In the genomic region with DNA sequence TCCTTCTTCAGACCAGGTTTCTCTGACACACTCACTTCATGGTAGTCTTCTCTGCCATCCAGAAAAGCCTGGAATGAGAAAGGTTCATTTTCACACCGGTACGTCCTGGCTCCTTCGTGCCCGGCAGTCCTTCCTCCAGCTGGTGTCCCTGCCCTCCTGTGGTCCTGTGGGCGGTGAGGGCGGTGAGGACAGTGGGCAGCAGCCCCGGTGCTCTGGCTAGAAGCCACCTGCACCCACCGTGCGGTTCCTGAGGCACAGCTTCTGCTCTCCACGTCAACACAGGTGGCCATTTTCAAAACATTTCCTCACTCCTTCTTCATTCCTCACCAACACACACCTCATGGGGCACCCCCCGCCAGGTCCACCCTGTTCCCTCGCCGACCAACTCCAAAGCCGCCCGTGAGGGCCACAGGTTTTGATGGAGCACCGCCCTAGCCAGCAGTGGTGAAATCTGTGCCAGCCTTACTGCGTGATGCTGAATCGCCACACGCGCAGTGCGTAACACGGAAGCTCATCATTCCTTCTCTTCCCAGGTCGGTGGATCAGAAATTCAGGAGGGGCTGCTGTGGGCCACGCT, we compare ENCODE assay signal across 37 cellular contexts.
"Had no signal": no experiment of that assay in that cellular context is flagged by ENCODE, and none has a peak within 500 bp of the region (broad histone marks: within the 10 kb centered on the region; RNA-seq: fewer than 3 reads in every experiment).

No MANE protein-coding gene starts in this region.

- H3K4me3 Mint-ChIP-seq: activated CD4-positive, alpha-beta memory T cell treated with anti-CD3 and anti-CD28 coated beads, Interleukin-2, amount 10 ng/mL, durations not matched to agents 7 days and 5 days; activated CD4-positive, alpha-beta T cell treated with anti-CD3 and anti-CD28 coated beads for 36 hours; activated CD4-positive, alpha-beta T cell treated with anti-CD3 and anti-CD28 coated beads, Interleukin-2, amount 10 ng/mL, durations not matched to agents 7 days and 5 days; activated CD8-positive, alpha-beta memory T cell treated with anti-CD3 and anti-CD28 coated beads, Interleukin-2, amount 10 ng/mL, durations not matched to agents 7 days and 5 days; activated CD8-positive, alpha-beta T cell treated with anti-CD3 and anti-CD28 coated beads, Interleukin-2, amount 10 ng/mL, durations not matched to agents 7 days and 5 days; activated naive CD4-positive, alpha-beta T cell treated with anti-CD3 and anti-CD28 coated beads, Interleukin-2, amount 10 ng/mL, durations not matched to agents 7 days and 5 days; activated naive CD4-positive, alpha-beta T cell treated with anti-CD3 and anti-CD28 coated beads, Interleukin-2, amount 50 U/mL, for 24 hours; activated naive CD8-positive, alpha-beta T cell; activated naive CD8-positive, alpha-beta T cell treated with anti-CD3 and anti-CD28 coated beads, Interleukin-2, amount 10 ng/mL, durations not matched to agents 7 days and 5 days; activated naive CD8-positive, alpha-beta T cell treated with anti-CD3 and anti-CD28 coated beads, Interleukin-2, amount 50 U/mL, for 24 hours; activated T-cell treated with anti-CD3 and anti-CD28 coated beads, Interleukin-2, amount 50 U/mL, for 24 hours; brain; central memory CD8-positive, alpha-beta T cell; T-helper 1 cell treated with Interleukin-12 subunit alpha and Interleukin-12 subunit beta and Interleukin-4 antibody, amounts not matched to agents 30 μg/mL and 1 μg/mL, for 36 hours; T-helper 2 cell treated with Interferon-gamma antibody and Interleukin-4, amounts not matched to agents 5 μg/mL and 100 μg/mL, for 36 hours had no signal

- H3K36me3 Mint-ChIP-seq: activated CD8-positive, alpha-beta memory T cell treated with anti-CD3 and anti-CD28 coated beads, Interleukin-2, amount 10 ng/mL, durations not matched to agents 7 days and 5 days; activated naive CD4-positive, alpha-beta T cell treated with anti-CD3 and anti-CD28 coated beads, Interleukin-2, amount 10 ng/mL, durations not matched to agents 7 days and 5 days; activated naive CD4-positive, alpha-beta T cell treated with anti-CD3 and anti-CD28 coated beads, Interleukin-2, amount 50 U/mL, for 24 hours; activated naive CD8-positive, alpha-beta T cell; activated naive CD8-positive, alpha-beta T cell treated with anti-CD3 and anti-CD28 coated beads, Interleukin-2, amount 10 ng/mL, durations not matched to agents 7 days and 5 days; brain had no signal

- H3K27me3 Mint-ChIP-seq: activated CD4-positive, alpha-beta memory T cell treated with anti-CD3 and anti-CD28 coated beads, Interleukin-2, amount 10 ng/mL, durations not matched to agents 7 days and 5 days; activated CD4-positive, alpha-beta T cell treated with anti-CD3 and anti-CD28 coated beads, Interleukin-2, amount 10 ng/mL, durations not matched to agents 7 days and 5 days; activated CD8-positive, alpha-beta memory T cell treated with anti-CD3 and anti-CD28 coated beads, Interleukin-2, amount 10 ng/mL, durations not matched to agents 7 days and 5 days had no signal

- H3K27ac Mint-ChIP-seq: activated CD4-positive, alpha-beta memory T cell treated with anti-CD3 and anti-CD28 coated beads, Interleukin-2, amount 10 ng/mL, durations not matched to agents 7 days and 5 days; activated CD4-positive, alpha-beta T cell treated with anti-CD3 and anti-CD28 coated beads for 36 hours; activated CD4-positive, alpha-beta T cell treated with anti-CD3 and anti-CD28 coated beads, Interleukin-2, amount 10 ng/mL, durations not matched to agents 7 days and 5 days; activated CD8-positive, alpha-beta memory T cell treated with anti-CD3 and anti-CD28 coated beads, Interleukin-2, amount 10 ng/mL, durations not matched to agents 7 days and 5 days; activated CD8-positive, alpha-beta T cell treated with anti-CD3 and anti-CD28 coated beads, Interleukin-2, amount 10 ng/mL, durations not matched to agents 7 days and 5 days; activated naive CD4-positive, alpha-beta T cell treated with anti-CD3 and anti-CD28 coated beads, Interleukin-2, amount 10 ng/mL, durations not matched to agents 7 days and 5 days; activated naive CD4-positive, alpha-beta T cell treated with anti-CD3 and anti-CD28 coated beads, Interleukin-2, amount 50 U/mL, for 24 hours; activated naive CD8-positive, alpha-beta T cell; activated naive CD8-positive, alpha-beta T cell treated with anti-CD3 and anti-CD28 coated beads, Interleukin-2, amount 10 ng/mL, durations not matched to agents 7 days and 5 days; activated naive CD8-positive, alpha-beta T cell treated with anti-CD3 and anti-CD28 coated beads, Interleukin-2, amount 50 U/mL, for 24 hours; activated T-cell treated with anti-CD3 and anti-CD28 coated beads, Interleukin-2, amount 50 U/mL, for 24 hours; activated T-helper 2 cell treated with anti-CD3 and anti-CD28 coated beads, Interferon-gamma antibody, Interleukin-2, Interleukin-4, amounts not matched to agents 10 μg/mL and 5 μg/mL and 100 μg/mL, durations not matched to agents 14 hours and 24 hours and 36 hours; brain; T-helper 1 cell treated with Interleukin-12 subunit alpha and Interleukin-12 subunit beta and Interleukin-4 antibody, amounts not matched to agents 30 μg/mL and 1 μg/mL, for 36 hours; T-helper 2 cell treated with Interferon-gamma antibody and Interleukin-4, amounts not matched to agents 5 μg/mL and 100 μg/mL, for 36 hours had no signal

- DNase-seq: activated CD4-positive, alpha-beta memory T cell treated with anti-CD3 and anti-CD28 coated beads, Interleukin-2, amount 10 ng/mL, durations not matched to agents 7 days and 5 days; activated CD4-positive, alpha-beta T cell treated with anti-CD3 and anti-CD28 coated beads for 1 hour; activated CD4-positive, alpha-beta T cell treated with anti-CD3 and anti-CD28 coated beads for 36 hours; activated CD4-positive, alpha-beta T cell treated with anti-CD3 and anti-CD28 coated beads for 48 hours; activated CD4-positive, alpha-beta T cell treated with anti-CD3 and anti-CD28 coated beads, Interleukin-2, amount 10 ng/mL, durations not matched to agents 7 days and 5 days; activated CD4-positive, alpha-beta T cell treated with anti-CD3 and anti-CD28 coated beads, Interleukin-2, amount 50 U/mL, for 48 hours; activated CD4-positive, CD25-positive, alpha-beta regulatory T cell; activated CD8-positive, alpha-beta memory T cell treated with anti-CD3 and anti-CD28 coated beads for 24 hours; activated CD8-positive, alpha-beta memory T cell treated with anti-CD3 and anti-CD28 coated beads, Interleukin-2, amount 10 ng/mL, durations not matched to agents 7 days and 5 days; activated CD8-positive, alpha-beta memory T cell treated with anti-CD3 and anti-CD28 coated beads, Interleukin-2, amount 50 U/mL, for 48 hours; activated CD8-positive, alpha-beta T cell treated with anti-CD3 and anti-CD28 coated beads, Interleukin-2, amount 10 ng/mL, durations not matched to agents 7 days and 5 days; activated effector memory CD4-positive, alpha-beta T cell treated with Interleukin-2 at 50 U/mL for 16 hours; activated gamma-delta T cell; activated naive CD4-positive, alpha-beta T cell treated with anti-CD3 and anti-CD28 coated beads, Interleukin-2, amount 10 ng/mL, durations not matched to agents 7 days and 5 days; activated naive CD4-positive, alpha-beta T cell treated with Interleukin-2 at 50 U/mL for 16 hours; activated naive CD8-positive, alpha-beta T cell treated with anti-CD3 and anti-CD28 coated beads, Interleukin-2, amount 10 ng/mL, durations not matched to agents 7 days and 5 days; activated naive CD8-positive, alpha-beta T cell treated with anti-CD3 and anti-CD28 coated beads, Interleukin-2, amount 50 U/mL, for 24 hours; activated T-cell treated with anti-CD3 and anti-CD28 coated beads, Interleukin-2, amount 50 U/mL, for 24 hours; activated T-cell treated with anti-CD3 and anti-CD28 coated beads, Interleukin-2, amount 50 U/mL, for 48 hours; amygdala; anterior cingulate cortex; caudate nucleus; cerebellar nuclear complex; T-helper 1 cell; T-helper 2 cell; T-helper 9 cell had no signal

- H3K9me3 Mint-ChIP-seq: activated T-cell treated with anti-CD3 and anti-CD28 coated beads, Interleukin-2, amount 50 U/mL, for 24 hours; activated T-helper 2 cell treated with anti-CD3 and anti-CD28 coated beads, Interferon-gamma antibody, Interleukin-2, Interleukin-4, amounts not matched to agents 10 μg/mL and 5 μg/mL and 100 μg/mL, durations not matched to agents 14 hours and 24 hours and 36 hours; T-helper 1 cell treated with Interleukin-12 subunit alpha and Interleukin-12 subunit beta and Interleukin-4 antibody, amounts not matched to agents 30 μg/mL and 1 μg/mL, for 36 hours; T-helper 2 cell treated with Interferon-gamma antibody and Interleukin-4, amounts not matched to agents 5 μg/mL and 100 μg/mL, for 36 hours had no signal

- H3K27ac ChIP-seq: ascending aorta, cardiac muscle cell, VCaP had no signal

- H3K9me3 ChIP-seq: ascending aorta had no signal

- H3K4me1 ChIP-seq: ascending aorta had no signal

- H3K4me3 ChIP-seq: ascending aorta, cardiac muscle cell had no signal

- H3K36me3 ChIP-seq: ascending aorta, cardiac muscle cell had no signal

- ATAC-seq: activated CD4-positive, alpha-beta T cell treated with anti-CD3 and anti-CD28 coated beads for 36 hours; activated CD4-positive, CD25-positive, alpha-beta regulatory T cell treated with anti-CD3 and anti-CD28 coated beads, Interleukin-2, amount 50 U/mL, for 24 hours; activated CD8-positive, alpha-beta memory T cell treated with anti-CD3 and anti-CD28 coated beads, Interleukin-2, amount 10 ng/mL, durations not matched to agents 7 days and 5 days; activated CD8-positive, alpha-beta T cell treated with anti-CD3 and anti-CD28 coated beads, Interleukin-2, amount 10 ng/mL, durations not matched to agents 7 days and 5 days; activated naive CD8-positive, alpha-beta T cell treated with anti-CD3 and anti-CD28 coated beads, Interleukin-2, amount 50 U/mL, for 24 hours had no signal

- H3K27me3 ChIP-seq: ascending aorta, cardiac muscle cell had no signal

- H3K4me1 Mint-ChIP-seq: activated CD4-positive, alpha-beta memory T cell treated with anti-CD3 and anti-CD28 coated beads, Interleukin-2, amount 10 ng/mL, durations not matched to agents 7 days and 5 days; activated CD4-positive, alpha-beta T cell treated with anti-CD3 and anti-CD28 coated beads for 36 hours; activated CD4-positive, alpha-beta T cell treated with anti-CD3 and anti-CD28 coated beads, Interleukin-2, amount 10 ng/mL, durations not matched to agents 7 days and 5 days; activated CD8-positive, alpha-beta memory T cell treated with anti-CD3 and anti-CD28 coated beads, Interleukin-2, amount 10 ng/mL, durations not matched to agents 7 days and 5 days; activated naive CD4-positive, alpha-beta T cell treated with anti-CD3 and anti-CD28 coated beads, Interleukin-2, amount 10 ng/mL, durations not matched to agents 7 days and 5 days; activated naive CD4-positive, alpha-beta T cell treated with anti-CD3 and anti-CD28 coated beads, Interleukin-2, amount 50 U/mL, for 24 hours; activated naive CD8-positive, alpha-beta T cell treated with anti-CD3 and anti-CD28 coated beads, Interleukin-2, amount 10 ng/mL, durations not matched to agents 7 days and 5 days; activated naive CD8-positive, alpha-beta T cell treated with anti-CD3 and anti-CD28 coated beads, Interleukin-2, amount 50 U/mL, for 24 hours; brain; central memory CD8-positive, alpha-beta T cell had no signal
